ENCODE assay signal across 8 cellular contexts in the genomic region with DNA sequence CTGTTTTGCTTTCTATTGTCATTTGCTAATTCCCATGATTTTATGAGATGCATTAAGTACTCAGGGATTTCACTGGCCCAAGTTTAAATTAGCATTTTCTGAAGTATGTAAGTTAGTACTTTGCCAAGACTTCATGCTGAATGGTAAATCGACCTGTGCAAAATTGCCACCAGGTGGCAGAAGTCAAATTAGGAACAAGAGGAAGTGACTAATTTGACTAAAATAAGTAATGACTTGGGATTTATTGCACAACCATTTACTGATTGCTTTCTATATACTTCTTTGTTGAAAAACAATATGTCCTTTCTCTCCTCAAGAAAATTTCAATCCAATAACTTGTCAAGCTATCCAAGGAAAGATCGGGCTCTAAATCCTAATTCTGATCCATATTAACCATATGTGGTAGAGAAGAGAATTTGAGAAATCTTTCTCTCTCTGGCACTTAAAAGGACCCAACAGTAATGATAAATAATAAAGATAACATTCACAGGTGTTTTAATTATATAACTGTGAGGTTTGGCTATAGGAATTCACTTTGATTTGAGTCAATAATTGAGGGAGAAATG.
DNase-seq lines count a peak whose midpoint lies in the region; ATAC-seq and TF ChIP-seq lines count a peak whose summit lies in the region.

No MANE protein-coding gene starts in this region.

- TF ChIP-seq CTCF in cardiac muscle cell (IDR thresholded peaks at IDR 0.05; ENCODE audit: low read depth, low read length) = no peak
- TF ChIP-seq CTCF in OCI-LY7 (conservative IDR thresholded peaks at IDR 0.05; ENCODE audit: low read length) = peak; percentile 80
- peak; percentile 72 for TF ChIP-seq CTCF in endothelial cell (IDR thresholded peaks at IDR 0.05; ENCODE audit: unreplicated experiment)

- H3K27me3 ChIP-seq in cardiac muscle cell = no peaks in the 10 kb centered on the region

- H3K79me2 ChIP-seq in OCI-LY7 (ENCODE audit: insufficient read depth, low read depth, low read length) = no peaks in the 10 kb centered on the region

- no peak overlapping the region for H3K4me3 Mint-ChIP-seq in endothelial cell (ENCODE audit: unreplicated experiment)

- H3K9me2 ChIP-seq in OCI-LY7 (ENCODE audit: insufficient read depth, low read length) = no peaks in the 10 kb centered on the region

- no peak overlapping the region for H3K27ac ChIP-seq in cardiac muscle cell
- H3K27ac ChIP-seq in OCI-LY7 (ENCODE audit: low read depth, low read length, poor library complexity, severe bottlenecking) = no peak overlapping the region

- H3K4me1 Mint-ChIP-seq in endothelial cell (ENCODE audit: unreplicated experiment) = no peaks in the 10 kb centered on the region

- no peaks in the 10 kb centered on the region for H3K9me3 ChIP-seq in cardiac muscle cell (ENCODE audit: low read depth)
- no peaks in the 10 kb centered on the region for H3K9me3 ChIP-seq in OCI-LY7 (ENCODE audit: low read length)

- DNase-seq in cardiac muscle cell (ENCODE audit: low read depth in 1 of 2, low spot score in 1 of 2) (peak; percentile 12 to 55), left ventricle myocardium superior (no peak), OCI-LY7 (ENCODE audit: low spot score) (peak; percentile 13), endothelial cell (ENCODE audit: low spot score) (peak; percentile 38), pons (ENCODE audit: low spot score) (peak; percentile 51), retina (no peak)
- no peak for DNase-seq in effector CD4-positive, alpha-beta T cell

- CTCF ChIA-PET in OCI-LY7 (lab: Charles Lee; ENCODE audit: unreplicated experiment) = no interaction called here

- no peaks in the 10 kb centered on the region for H4K20me1 ChIP-seq in OCI-LY7 (ENCODE audit: insufficient read depth, low read length)

- H3K4me2 ChIP-seq in OCI-LY7 (ENCODE audit: low read length) = no peak overlapping the region

- H3K27me3 Mint-ChIP-seq in endothelial cell (ENCODE audit: unreplicated experiment) = no peaks in the 10 kb centered on the region

- no peaks in the 10 kb centered on the region for H3K4me1 ChIP-seq in cardiac muscle cell (ENCODE audit: low read depth)
- no peaks in the 10 kb centered on the region for H3K4me1 ChIP-seq in OCI-LY7 (ENCODE audit: insufficient read depth, low read length, poor library complexity, severe bottlenecking)

- H3K9me3 Mint-ChIP-seq in endothelial cell (ENCODE audit: unreplicated experiment) = no peaks in the 10 kb centered on the region

- ATAC-seq in left ventricle myocardium superior (no peak), HG03159 (IDR thresholded peaks at IDR 0.05; ENCODE audit: unreplicated experiment) (peak; percentile 81)

- no peak overlapping the region for H2AFZ ChIP-seq in OCI-LY7 (ENCODE audit: low read length)

- H3K36me3 ChIP-seq in cardiac muscle cell (no peaks in the 10 kb centered on the region), OCI-LY7 (ENCODE audit: insufficient read depth, low read length) (no peaks in the 10 kb centered on the region)

- BruUV-seq in OCI-LY7 (replicated peaks; lab: Mats Ljungman, UMichigan) = no TSS peak

- H3K36me3 Mint-ChIP-seq in endothelial cell (ENCODE audit: low read depth, unreplicated experiment) = no peaks in the 10 kb centered on the region

- intact Hi-C loops in left ventricle myocardium superior (cut with micrococcal nuclease) = no loop called here
- intact Hi-C loops in OCI-LY7 (cut with micrococcal nuclease; ENCODE audit: unreplicated experiment) = no loop called here

- H3K4me3 ChIP-seq in cardiac muscle cell (no peak overlapping the region), OCI-LY7 (ENCODE audit: low read depth, low read length, poor library complexity, severe bottlenecking) (no peak overlapping the region)

- no peak overlapping the region for H3K27ac Mint-ChIP-seq in endothelial cell (ENCODE audit: unreplicated experiment)

- POLR2A ChIA-PET in OCI-LY7 (lab: Charles Lee) = no interaction called here

Comparison
In these comparisons a context has a peak if more than half of its experiments do, and no peak if none do; other contexts are left out.
1. DNase-seq: peak in cardiac muscle cell (2 of 2), OCI-LY7 (single experiment), endothelial cell (single experiment) and pons (single experiment); none in left ventricle myocardium superior (single experiment), effector CD4-positive, alpha-beta T cell (single experiment) and retina (single experiment).